ENCODE assay signal across 1 cellular context in genomic region chr6:31831350-31832215, GRCh38.
A peak's percentile ranks its signal among the peaks of the same experiment; 100 is the strongest.
TF ChIP-seq lines count a peak whose summit lies in the region.

No MANE protein-coding gene starts in this region.

TF ChIP-seq in K562, 482 proteins besides CTCF, POLR2A, EP300 and RAD21 (continued from another document and continues in another):
- TF ChIP-seq AFF4 (CRISPR knock-in tag; IDR thresholded peaks at IDR 0.05) (no peak), SMARCC2 (IDR thresholded peaks at IDR 0.05; ENCODE audit: low read depth) (0 out of 2 replicates have a peak, but pooled peaks have one; percentile 64), STAT5A (IDR thresholded peaks at IDR 0.05; ENCODE audit: borderline replicate concordance, low read length) (no peak), CBX2 (IDR thresholded peaks at IDR 0.05; ENCODE audit: insufficient read depth, low read length, poor library complexity, severe bottlenecking) (no peak), ZBTB5 (IDR thresholded peaks at IDR 0.05) (no peak), SLC30A9 (CRISPR knock-in tag; IDR thresholded peaks at IDR 0.05) (no peak), MTA3 (IDR thresholded peaks at IDR 0.05; ENCODE audit: borderline replicate concordance) (peak; percentile 28), FOXJ2 (tag; IDR thresholded peaks at IDR 0.05) (no peak), ZNF24 (IDR thresholded peaks at IDR 0.05) (no peak), ETS1 (conservative IDR thresholded peaks at IDR 0.05; ENCODE audit: control insufficient read depth, low read depth, low read length) (0 out of 2 replicates have a peak, but pooled peaks have one; percentile 19), YY1 (IDR thresholded peaks at IDR 0.05; ENCODE audit: borderline replicate concordance in 1 of 3, control insufficient read depth in 1 of 3, extremely low read depth in 1 of 3, insufficient read depth in 3 of 3, insufficient read length in 1 of 3, insufficient replicate concordance in 2 of 3, low read depth in 1 of 3, low read length in 2 of 3) (peak in 1 of 3 experiments; percentile 4), CEBPG (CRISPR knock-in tag; IDR thresholded peaks at IDR 0.05) (peak; percentile 89), CEBPG (tag; conservative IDR thresholded peaks at IDR 0.05 in 1 of 2, IDR thresholded peaks at IDR 0.05 in 1 of 2) (peak; percentile 83 to 95), CREB5 (CRISPR knock-in tag; IDR thresholded peaks at IDR 0.05) (no peak), TAF1 (IDR thresholded peaks at IDR 0.05; ENCODE audit: control insufficient read depth, extremely low read depth, insufficient read depth, low read length, severe bottlenecking) (no peak), CREB3L1 (IDR thresholded peaks at IDR 0.05; ENCODE audit: borderline replicate concordance, low read depth) (no peak), ETV5 (CRISPR knock-in tag; IDR thresholded peaks at IDR 0.05; ENCODE audit: low read depth) (no peak), HBP1 (CRISPR knock-in tag; IDR thresholded peaks at IDR 0.05) (no peak), THAP12 (CRISPR knock-in tag; IDR thresholded peaks at IDR 0.05) (0 out of 2 replicates have a peak, but pooled peaks have one; percentile 21), ZNF146 (CRISPR knock-in tag; IDR thresholded peaks at IDR 0.05; ENCODE audit: unreplicated experiment) (no peak), ZNF431 (CRISPR knock-in tag; IDR thresholded peaks at IDR 0.05) (0 out of 2 replicates have a peak, but pooled peaks have one; percentile 33), NR2C1 (IDR thresholded peaks at IDR 0.05) (no peak), NR2C1 (tag; IDR thresholded peaks at IDR 0.05) (no peak), NEUROD1 (IDR thresholded peaks at IDR 0.05; ENCODE audit: borderline replicate concordance, low read depth, low read length, partially characterized antibody) (peak; percentile 21), CEBPB (tag; IDR thresholded peaks at IDR 0.05) (peak; percentile 99), SMARCE1 (IDR thresholded peaks at IDR 0.05) (peak; percentile 45; the same call in 1 of the 2 replicates), BCOR (IDR thresholded peaks at IDR 0.05) (peak; percentile 84), KDM5B (IDR thresholded peaks at IDR 0.05; ENCODE audit: insufficient replicate concordance, low read depth, low read length) (peak; percentile 11), ZNF75A (CRISPR knock-in tag; IDR thresholded peaks at IDR 0.05) (peak; percentile 22; the same call in 1 of the 2 replicates), ZNF165 (CRISPR knock-in tag; IDR thresholded peaks at IDR 0.05; ENCODE audit: borderline replicate concordance) (peak; percentile 89), RFX7 (CRISPR knock-in tag; IDR thresholded peaks at IDR 0.05) (no peak), MEIS2 (IDR thresholded peaks at IDR 0.05; ENCODE audit: partially characterized antibody) (peak; percentile 87), IRF9 (tag; IDR thresholded peaks at IDR 0.05) (peak; percentile 70), ZNF280A (IDR thresholded peaks at IDR 0.05; ENCODE audit: low read depth, partially characterized antibody) (no peak), ZNF175 (CRISPR knock-in tag; IDR thresholded peaks at IDR 0.05; ENCODE audit: low read depth) (0 out of 2 replicates have a peak, but pooled peaks have one; percentile 38), SIN3B (IDR thresholded peaks at IDR 0.05; ENCODE audit: low read depth) (no peak), TAF7 (tag; IDR thresholded peaks at IDR 0.05) (no peak), KAT2B (IDR thresholded peaks at IDR 0.05; ENCODE audit: low read depth, low read length) (no peak), HMGXB4 (CRISPR knock-in tag; IDR thresholded peaks at IDR 0.05) (no peak; the same call in 1 of the 2 replicates), SP1 (CRISPR knock-in tag; IDR thresholded peaks at IDR 0.05) (no peak), MLX (CRISPR knock-in tag; conservative IDR thresholded peaks at IDR 0.05) (0 out of 4 replicates have a peak, but pooled peaks of 1 of the 2 experiments have one; percentile 13), ARNT (IDR thresholded peaks at IDR 0.05) (0 out of 4 replicates have a peak, but pooled peaks of 1 of the 2 experiments have one; percentile 62)
